1 cellular context compared by ENCODE assay signal in the genomic region with DNA sequence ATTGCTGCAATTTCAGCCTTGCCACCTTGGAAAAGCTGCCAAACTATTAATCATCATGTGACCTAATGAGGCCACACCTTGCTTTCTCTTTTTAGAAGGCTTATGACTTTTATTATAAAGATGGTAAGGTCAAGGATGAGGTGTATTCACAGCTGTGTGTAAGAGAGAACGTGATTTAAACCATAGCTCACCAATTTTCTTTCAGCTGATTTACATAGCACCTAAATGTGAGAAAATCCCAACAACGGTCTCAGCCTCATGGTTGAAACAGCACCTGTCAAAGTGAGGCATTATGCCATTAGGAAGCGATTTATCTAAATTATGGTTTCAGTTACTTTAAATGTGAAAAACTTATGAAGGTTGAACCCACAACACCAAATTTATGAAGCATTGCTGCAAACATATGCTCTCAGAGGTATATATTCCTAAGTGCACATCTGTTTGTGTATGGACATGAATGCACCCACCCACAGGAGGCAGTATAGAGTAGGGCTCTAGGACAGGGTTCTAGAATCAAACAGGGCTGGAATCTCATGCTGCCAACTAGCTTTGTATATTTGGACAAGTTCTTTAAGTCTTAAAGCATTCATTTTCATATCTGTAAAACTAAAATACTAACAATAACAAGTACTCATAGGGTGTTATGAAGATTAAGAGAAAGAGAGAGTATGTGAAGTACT.
A peak's percentile ranks its signal among the peaks of the same experiment; 100 is the strongest.
TF ChIP-seq lines count a peak whose summit lies in the region.

No MANE protein-coding gene starts in this region.

TF ChIP-seq in HepG2, 621 proteins besides CTCF, POLR2A, EP300 and RAD21:
- TF ChIP-seq ZBTB34 (CRISPR knock-in tag; IDR thresholded peaks at IDR 0.05) (no peak), ARNT2 (CRISPR knock-in tag; IDR thresholded peaks at IDR 0.05; ENCODE audit: low read depth) (no peak), STAG1 (CRISPR knock-in tag; IDR thresholded peaks at IDR 0.05) (peak; percentile 47), ZNF441 (CRISPR knock-in tag; IDR thresholded peaks at IDR 0.05; ENCODE audit: borderline replicate concordance) (no peak), SMC3 (IDR thresholded peaks at IDR 0.05; ENCODE audit: low read length) (0 out of 2 replicates have a peak, but pooled peaks have one; percentile 11), ZC3H13 (CRISPR knock-in tag; IDR thresholded peaks at IDR 0.05) (no peak)
- TF ChIP-seq, protein P1, sequence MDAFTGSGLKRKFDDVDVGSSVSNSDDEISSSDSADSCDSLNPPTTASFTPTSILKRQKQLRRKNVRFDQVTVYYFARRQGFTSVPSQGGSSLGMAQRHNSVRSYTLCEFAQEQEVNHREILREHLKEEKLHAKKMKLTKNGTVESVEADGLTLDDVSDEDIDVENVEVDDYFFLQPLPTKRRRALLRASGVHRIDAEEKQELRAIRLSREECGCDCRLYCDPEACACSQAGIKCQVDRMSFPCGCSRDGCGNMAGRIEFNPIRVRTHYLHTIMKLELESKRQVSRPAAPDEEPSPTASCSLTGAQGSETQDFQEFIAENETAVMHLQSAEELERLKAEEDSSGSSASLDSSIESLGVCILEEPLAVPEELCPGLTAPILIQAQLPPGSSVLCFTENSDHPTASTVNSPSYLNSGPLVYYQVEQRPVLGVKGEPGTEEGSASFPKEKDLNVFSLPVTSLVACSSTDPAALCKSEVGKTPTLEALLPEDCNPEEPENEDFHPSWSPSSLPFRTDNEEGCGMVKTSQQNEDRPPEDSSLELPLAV (CRISPR knock-in tag; conservative IDR thresholded peaks at IDR 0.05; ENCODE audit: low read depth) = no peak
- TF ChIP-seq, protein P2, sequence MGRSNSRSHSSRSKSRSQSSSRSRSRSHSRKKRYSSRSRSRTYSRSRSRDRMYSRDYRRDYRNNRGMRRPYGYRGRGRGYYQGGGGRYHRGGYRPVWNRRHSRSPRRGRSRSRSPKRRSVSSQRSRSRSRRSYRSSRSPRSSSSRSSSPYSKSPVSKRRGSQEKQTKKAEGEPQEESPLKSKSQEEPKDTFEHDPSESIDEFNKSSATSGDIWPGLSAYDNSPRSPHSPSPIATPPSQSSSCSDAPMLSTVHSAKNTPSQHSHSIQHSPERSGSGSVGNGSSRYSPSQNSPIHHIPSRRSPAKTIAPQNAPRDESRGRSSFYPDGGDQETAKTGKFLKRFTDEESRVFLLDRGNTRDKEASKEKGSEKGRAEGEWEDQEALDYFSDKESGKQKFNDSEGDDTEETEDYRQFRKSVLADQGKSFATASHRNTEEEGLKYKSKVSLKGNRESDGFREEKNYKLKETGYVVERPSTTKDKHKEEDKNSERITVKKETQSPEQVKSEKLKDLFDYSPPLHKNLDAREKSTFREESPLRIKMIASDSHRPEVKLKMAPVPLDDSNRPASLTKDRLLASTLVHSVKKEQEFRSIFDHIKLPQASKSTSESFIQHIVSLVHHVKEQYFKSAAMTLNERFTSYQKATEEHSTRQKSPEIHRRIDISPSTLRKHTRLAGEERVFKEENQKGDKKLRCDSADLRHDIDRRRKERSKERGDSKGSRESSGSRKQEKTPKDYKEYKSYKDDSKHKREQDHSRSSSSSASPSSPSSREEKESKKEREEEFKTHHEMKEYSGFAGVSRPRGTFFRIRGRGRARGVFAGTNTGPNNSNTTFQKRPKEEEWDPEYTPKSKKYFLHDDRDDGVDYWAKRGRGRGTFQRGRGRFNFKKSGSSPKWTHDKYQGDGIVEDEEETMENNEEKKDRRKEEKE (IDR thresholded peaks at IDR 0.05) = no peak
